In the genomic region with DNA sequence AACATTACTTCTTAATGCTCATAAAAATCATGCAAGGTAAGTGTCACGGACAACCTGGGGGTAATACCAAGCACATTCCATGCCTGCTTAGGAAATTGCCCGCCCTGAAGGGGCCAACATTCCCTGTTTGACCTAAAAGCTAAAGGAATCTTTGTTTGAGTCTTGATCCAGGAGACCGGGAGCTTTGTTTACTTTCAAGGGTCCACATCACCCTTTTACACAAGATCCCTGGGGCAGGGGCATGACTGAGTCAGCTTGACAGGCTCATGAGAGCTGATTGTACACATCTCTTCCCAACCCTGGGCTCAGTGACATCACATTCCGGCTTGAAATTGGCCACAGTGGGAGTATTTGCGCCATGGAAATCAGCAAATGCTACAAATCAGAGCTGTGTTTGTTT, we compare ENCODE assay signal across 17 cellular contexts.
DNase-seq lines count a peak whose midpoint lies in the region; ATAC-seq and TF ChIP-seq lines count a peak whose summit lies in the region.
"Had no signal": no experiment of that assay in that cellular context is flagged by ENCODE, and none has a peak within 500 bp of the region (broad histone marks: within the 10 kb centered on the region; RNA-seq: fewer than 3 reads in every experiment).

No MANE protein-coding gene starts in this region.

- no peaks in the 10 kb centered on the region for H3K79me1 ChIP-seq in mesenchymal stem cell (replicated peaks; ENCODE audit: low read length, poor library complexity, severe bottlenecking)
- H3K79me1 ChIP-seq in neuronal stem cell (ENCODE audit: low read depth, low read length): no peaks in the 10 kb centered on the region

- H4K91ac ChIP-seq in mesenchymal stem cell (ENCODE audit: low read length): no peak overlapping the region
- no peak overlapping the region for H4K91ac ChIP-seq in neuronal stem cell (ENCODE audit: low read depth, low read length, poor library complexity)

- H3K4me3 ChIP-seq in PC-3 (ENCODE audit: low read length) (no peak overlapping the region), mesenchymal stem cell (ENCODE audit: insufficient read depth in 1 of 2, low read depth in 1 of 2, low read length in 2 of 2) (no peak overlapping the region), neuronal stem cell (ENCODE audit: low read length in 2 of 2) (no peak overlapping the region), PC-9 (no peak overlapping the region)
- H3K4me3 ChIP-seq: BLaER1 treated with 17β-estradiol and CSF1 and Interleukin-3, amounts not matched to agents 10 nM and 100 nM had no signal

- WGBS in mesenchymal stem cell: 64% methylated on average over 5 of the region's 5 CpGs
- whole genome bisulfite sequencing in neuronal stem cell (ENCODE audit: extremely low coverage in 2 of 2, insufficient read length in 2 of 2, insufficient replicate concordance in 1 of 2), 2 donors: no CpG with 5 or more reads among the region's 5 CpGs

- H3K79me2 ChIP-seq in PC-3 (ENCODE audit: low read length) (no peaks in the 10 kb centered on the region), PC-9 (ENCODE audit: low read depth) (no peaks in the 10 kb centered on the region)

- H3K18ac ChIP-seq in mesenchymal stem cell (ENCODE audit: low read depth in 1 of 2, low read length in 2 of 2) (no peak overlapping the region), neuronal stem cell (ENCODE audit: low read length) (peak overlapping the region; percentile 4)

- intact Hi-C loops in PC-3 (cut with micrococcal nuclease) (no loop called here), PC-9 (cut with micrococcal nuclease; ENCODE audit: unreplicated experiment) (no loop called here)

- H2AK5ac ChIP-seq in mesenchymal stem cell (ENCODE audit: low read length, severe bottlenecking) (no peak overlapping the region), neuronal stem cell (ENCODE audit: low read depth, low read length) (no peak overlapping the region)

- H2BK5ac ChIP-seq in mesenchymal stem cell (ENCODE audit: low read depth, low read length, poor library complexity, severe bottlenecking) (no peak overlapping the region), neuronal stem cell (ENCODE audit: low read length) (no peak overlapping the region)

- no peak for TF ChIP-seq CTCF in PC-3 (conservative IDR thresholded peaks at IDR 0.05; ENCODE audit: low read depth, low read length)
- no peak for TF ChIP-seq CTCF in PC-9 (conservative IDR thresholded peaks at IDR 0.05)

- no TSS peak for BruUV-seq in PC-3 (replicated peaks; lab: Mats Ljungman, UMichigan)
- no TSS peak for BruUV-seq in PC-9 (replicated peaks; lab: Mats Ljungman, UMichigan)

- H2BK120ac ChIP-seq in mesenchymal stem cell (ENCODE audit: low read depth, low read length) (no peak overlapping the region), neuronal stem cell (ENCODE audit: low read depth, low read length) (no peak overlapping the region)

- H2BK15ac ChIP-seq in mesenchymal stem cell (ENCODE audit: low read depth, poor library complexity, severe bottlenecking) (no peak overlapping the region), neuronal stem cell (ENCODE audit: low read length) (no peak overlapping the region)

- H3K23ac ChIP-seq in mesenchymal stem cell (ENCODE audit: low read length in 2 of 2): no peak overlapping the region
- no peak overlapping the region for H3K23ac ChIP-seq in neuronal stem cell (ENCODE audit: low read depth, low read length, poor library complexity)

- no peaks in the 10 kb centered on the region for H3K9me3 ChIP-seq in PC-3 (ENCODE audit: low read length)
- no peaks in the 10 kb centered on the region for H3K9me3 ChIP-seq in mesenchymal stem cell (ENCODE audit: control insufficient read depth, low read length)
- no peaks in the 10 kb centered on the region for H3K9me3 ChIP-seq in neuronal stem cell (replicated peaks in 1 of 2; ENCODE audit: control insufficient read depth in 2 of 2, insufficient read depth in 1 of 2, low read depth in 1 of 2, low read length in 2 of 2)
- no peaks in the 10 kb centered on the region for H3K9me3 ChIP-seq in PC-9 (ENCODE audit: insufficient read depth, low read depth)

- H3K4me1 ChIP-seq in PC-3 (ENCODE audit: insufficient read depth, low read length) (peaks cover 11% of the 10 kb centered on the region), mesenchymal stem cell (ENCODE audit: control insufficient read depth, insufficient read depth, low read depth, low read length) (peaks cover 2% of the 10 kb centered on the region), neuronal stem cell (ENCODE audit: control insufficient read depth in 2 of 2, insufficient read depth in 1 of 2, low read depth in 1 of 2, low read length in 2 of 2) (peaks cover 24 to 28% of the 10 kb centered on the region in 2 donors), PC-9 (replicated peaks; ENCODE audit: insufficient read depth) (peaks cover 10% of the 10 kb centered on the region)

- H3K36me3 ChIP-seq in PC-3 (ENCODE audit: low read depth, low read length) (no peaks in the 10 kb centered on the region), mesenchymal stem cell (ENCODE audit: control insufficient read depth in 1 of 2, insufficient read depth in 2 of 2, low read depth in 1 of 2, low read length in 2 of 2) (no peaks in the 10 kb centered on the region), neuronal stem cell (replicated peaks in 1 of 2; ENCODE audit: control insufficient read depth in 2 of 2, insufficient read depth in 2 of 2, low read length in 2 of 2) (no peaks in the 10 kb centered on the region), PC-9 (ENCODE audit: low read depth) (no peaks in the 10 kb centered on the region)
- H3K36me3 ChIP-seq: BLaER1 treated with 17β-estradiol and CSF1 and Interleukin-3, amounts not matched to agents 10 nM and 100 nM had no signal

- H3F3A ChIP-seq in PC-3 (ENCODE audit: low read length, unreplicated experiment) (no peaks in the 10 kb centered on the region), PC-9 (ENCODE audit: insufficient read depth, low read depth) (no peaks in the 10 kb centered on the region)

- CTCF ChIA-PET in PC-3 (lab: Charles Lee): no interaction called here
- CTCF ChIA-PET in PC-9 (lab: Charles Lee): no interaction called here

- no peak overlapping the region for H3K14ac ChIP-seq in mesenchymal stem cell (ENCODE audit: low read length in 2 of 2)
- no peak overlapping the region for H3K14ac ChIP-seq in neuronal stem cell (ENCODE audit: low read length)

- H3K4me2 ChIP-seq in PC-3 (ENCODE audit: low read length) (no peak overlapping the region), mesenchymal stem cell (ENCODE audit: low read length, poor library complexity, severe bottlenecking) (no peak overlapping the region), neuronal stem cell (ENCODE audit: insufficient read depth, low read length, poor library complexity, severe bottlenecking) (no peak overlapping the region), PC-9 (no peak overlapping the region)
- H3K4me2 ChIP-seq: BLaER1 treated with 17β-estradiol and CSF1 and Interleukin-3, amounts not matched to agents 10 nM and 100 nM had no signal

- H3K27me3 ChIP-seq in PC-3 (ENCODE audit: low read length) (no peaks in the 10 kb centered on the region), mesenchymal stem cell (ENCODE audit: control insufficient read depth in 1 of 2, insufficient read depth in 1 of 2, low read length in 2 of 2) (no peaks in the 10 kb centered on the region), neuronal stem cell (ENCODE audit: control insufficient read depth in 3 of 3, insufficient read depth in 3 of 3, low read depth in 1 of 3, low read length in 3 of 3) (no peaks in the 10 kb centered on the region), PC-9 (ENCODE audit: insufficient read depth, low read depth) (no peaks in the 10 kb centered on the region)

- H4K20me1 ChIP-seq in PC-3 (ENCODE audit: low read length) (no peaks in the 10 kb centered on the region), PC-9 (ENCODE audit: insufficient read depth) (no peaks in the 10 kb centered on the region)
- H4K20me1 ChIP-seq: BLaER1 treated with 17β-estradiol and CSF1 and Interleukin-3, amounts not matched to agents 10 nM and 100 nM had no signal

- H2AFZ ChIP-seq in PC-3 (ENCODE audit: low read length) (no peak overlapping the region), mesenchymal stem cell (ENCODE audit: low read depth, low read length) (no peak overlapping the region), neuronal stem cell (ENCODE audit: low read length) (no peak overlapping the region), PC-9 (no peak overlapping the region)

- H3K9ac ChIP-seq in PC-3 (ENCODE audit: low read length) (no peak overlapping the region), mesenchymal stem cell (ENCODE audit: low read length) (no peak overlapping the region), neuronal stem cell (ENCODE audit: low read depth, low read length, poor library complexity) (no peak overlapping the region)
- H3K9ac ChIP-seq: BLaER1 treated with 17β-estradiol and CSF1 and Interleukin-3, amounts not matched to agents 10 nM and 100 nM had no signal

- peak; percentile 81 for DNase-seq in ELF-1 (ENCODE audit: low read depth, low spot score)
- peak; percentile 9 for DNase-seq in PC-3
- DNase-seq in mesenchymal stem cell: peak; percentile 50
- DNase-seq in neuronal stem cell (ENCODE audit: low spot score): no peak
- DNase-seq in PC-9: no peak
- DNase-seq in ecto neural progenitor cell (ENCODE audit: low spot score): no peak
- DNase-seq in stimulated activated CD4-positive, alpha-beta T cell treated with anti-CD3 and anti-CD28 coated beads, Interleukin-12 subunit alpha, Interleukin-12 subunit beta, amount 100 ng/mL, for 4 hours: no peak
- DNase-seq: ACHN; Calu3; CD4-positive, CD25-positive, alpha-beta regulatory T cell; DMS 273 treated with DMSO at 0.1 percent for 48 hours; GDM1; HCEC 1CT; HFFc6; IMR-90 had no signal

- POLR2A ChIA-PET in PC-3 (lab: Charles Lee; ENCODE audit: unreplicated experiment): no interaction called here
- POLR2A ChIA-PET in PC-9 (lab: Charles Lee; ENCODE audit: unreplicated experiment): no interaction called here

- H3K4ac ChIP-seq in mesenchymal stem cell (ENCODE audit: low read depth in 1 of 2, low read length in 2 of 2): no peak overlapping the region
- no peak overlapping the region for H3K4ac ChIP-seq in neuronal stem cell (ENCODE audit: low read length)

- ATAC-seq in PC-3 (no peak), GM21576 (IDR thresholded peaks at IDR 0.05; ENCODE audit: unreplicated experiment) (no peak)

- no peak overlapping the region for H4K8ac ChIP-seq in mesenchymal stem cell (ENCODE audit: low read length)
- H4K8ac ChIP-seq in neuronal stem cell (ENCODE audit: low read depth, low read length): no peak overlapping the region

- no peak overlapping the region for H2BK12ac ChIP-seq in mesenchymal stem cell (ENCODE audit: low read length in 2 of 2)
- H2BK12ac ChIP-seq in neuronal stem cell (ENCODE audit: low read length): no peak overlapping the region

- H3K27ac ChIP-seq in PC-3 (ENCODE audit: low read length): no peak overlapping the region
- H3K27ac ChIP-seq in mesenchymal stem cell (ENCODE audit: low read length, poor library complexity, severe bottlenecking): no peak overlapping the region
- no peak overlapping the region for H3K27ac ChIP-seq in neuronal stem cell (replicated peaks; ENCODE audit: low read length)
- H3K27ac ChIP-seq in PC-9: no peak overlapping the region
- H3K27ac ChIP-seq: BLaER1 treated with 17β-estradiol and CSF1 and Interleukin-3, amounts not matched to agents 10 nM and 100 nM had no signal

- H3K9me2 ChIP-seq in PC-3 (replicated peaks; ENCODE audit: low read length) (no peaks in the 10 kb centered on the region), PC-9 (ENCODE audit: insufficient read depth) (no peaks in the 10 kb centered on the region)

Comparison
In these comparisons a context has a peak if more than half of its experiments do, and no peak if none do; other contexts are left out.
1. DNase-seq: peak in ELF-1 (single experiment), PC-3 (single experiment) and mesenchymal stem cell (single experiment); none in neuronal stem cell (single experiment), PC-9 (0 of 2), ecto neural progenitor cell (single experiment) and stimulated activated CD4-positive, alpha-beta T cell treated with anti-CD3 and anti-CD28 coated beads, Interleukin-12 subunit alpha, Interleukin-12 subunit beta, amount 100 ng/mL, for 4 hours (single experiment).